ENCODE assay signal across 23 cellular contexts in genomic region chr17:791807-792206, GRCh38. TPM values are rescaled to one million over a fixed set of nuclear protein-coding genes. Genes with fewer than 3 reads are reported as not detected.
DNase-seq lines count a peak whose midpoint lies in the region; ATAC-seq and TF ChIP-seq lines count a peak whose summit lies in the region.
"Had no signal": no experiment of that assay in that cellular context is flagged by ENCODE, and none has a peak within 500 bp of the region (broad histone marks: within the 10 kb centered on the region; RNA-seq: fewer than 3 reads in every experiment).

No MANE protein-coding gene starts in this region.

- no peaks in the 10 kb centered on the region for H3K4me1 ChIP-seq in HEK293 (ENCODE audit: control insufficient read depth, insufficient read depth, low read length)
- H3K4me1 ChIP-seq in esophagus squamous epithelium = peaks cover 14 to 80% (median 14%) of the 10 kb centered on the region in 3 donors

- H3K27ac ChIP-seq in HEK293 (ENCODE audit: extremely low read depth, low read depth, low read length) (no peak overlapping the region), esophagus squamous epithelium (peak overlapping the region; percentile 47 to 95 (median 57))
- H3K27ac ChIP-seq: BLaER1, Peyer's patch had no signal

- no peak for TF ChIP-seq POLR2A in esophagus squamous epithelium (IDR thresholded peaks at IDR 0.05)

- H3K9me3 ChIP-seq in HEK293 (ENCODE audit: control insufficient read depth, insufficient read depth, low read depth, low read length) (no peaks in the 10 kb centered on the region), esophagus squamous epithelium (no peaks in the 10 kb centered on the region)
- H3K9me3 ChIP-seq: BLaER1, Peyer's patch had no signal

- H3K27ac Mint-ChIP-seq in WTC11 = peak overlapping the region; percentile 26; the same call in 1 of the 2 replicates
- H3K27ac Mint-ChIP-seq: activated CD4-positive, alpha-beta memory T cell treated with anti-CD3 and anti-CD28 coated beads for 36 hours; activated naive CD4-positive, alpha-beta T cell treated with anti-CD3 and anti-CD28 coated beads for 36 hours; activated T-helper 1 cell treated with anti-CD3 and anti-CD28 coated beads, Interleukin-12 subunit alpha, Interleukin-12 subunit beta, Interleukin-2, Interleukin-4 antibody, amounts not matched to agents 30 ng/mL and 10 ng/mL and 1 ng/mL, durations not matched to agents 14 hours and 24 hours and 36 hours; stimulated activated naive CD8-positive, alpha-beta T cell treated with anti-CD3 and anti-CD28 coated beads, Interleukin-15, amount 100 ng/mL, for 72 hours; T-helper 2 cell treated with Interferon-gamma antibody and Interleukin-4, amounts not matched to agents 5 μg/mL and 100 μg/mL, for 36 hours had no signal

- H3K9me3 Mint-ChIP-seq in WTC11 = no peaks in the 10 kb centered on the region
- H3K9me3 Mint-ChIP-seq: activated CD4-positive, alpha-beta memory T cell treated with anti-CD3 and anti-CD28 coated beads for 36 hours; activated naive CD4-positive, alpha-beta T cell treated with anti-CD3 and anti-CD28 coated beads for 36 hours; activated T-helper 1 cell treated with anti-CD3 and anti-CD28 coated beads, Interleukin-12 subunit alpha, Interleukin-12 subunit beta, Interleukin-2, Interleukin-4 antibody, amounts not matched to agents 30 ng/mL and 10 ng/mL and 1 ng/mL, durations not matched to agents 14 hours and 24 hours and 36 hours; H9; IgD-negative memory B cell; naive thymus-derived CD8-positive, alpha-beta T cell; stimulated activated naive CD8-positive, alpha-beta T cell treated with anti-CD3 and anti-CD28 coated beads, Interleukin-15, amount 100 ng/mL, for 72 hours; T-helper 2 cell treated with Interferon-gamma antibody and Interleukin-4, amounts not matched to agents 5 μg/mL and 100 μg/mL, for 36 hours had no signal

- H3K27me3 Mint-ChIP-seq in WTC11 (ENCODE audit: low read depth) = no peaks in the 10 kb centered on the region
- H3K27me3 Mint-ChIP-seq: activated CD4-positive, alpha-beta memory T cell treated with anti-CD3 and anti-CD28 coated beads for 36 hours; IgD-negative memory B cell; naive thymus-derived CD8-positive, alpha-beta T cell; stimulated activated naive CD8-positive, alpha-beta T cell treated with anti-CD3 and anti-CD28 coated beads, Interleukin-15, amount 100 ng/mL, for 72 hours had no signal

- H3K4me3 Mint-ChIP-seq in WTC11 = no peak overlapping the region
- H3K4me3 Mint-ChIP-seq: activated CD4-positive, alpha-beta memory T cell treated with anti-CD3 and anti-CD28 coated beads for 36 hours; activated naive CD4-positive, alpha-beta T cell treated with anti-CD3 and anti-CD28 coated beads for 36 hours; activated T-helper 1 cell treated with anti-CD3 and anti-CD28 coated beads, Interleukin-12 subunit alpha, Interleukin-12 subunit beta, Interleukin-2, Interleukin-4 antibody, amounts not matched to agents 30 ng/mL and 10 ng/mL and 1 ng/mL, durations not matched to agents 14 hours and 24 hours and 36 hours; H9; naive thymus-derived CD8-positive, alpha-beta T cell; stimulated activated naive CD8-positive, alpha-beta T cell treated with anti-CD3 and anti-CD28 coated beads, Interleukin-15, amount 100 ng/mL, for 72 hours; T-helper 2 cell treated with Interferon-gamma antibody and Interleukin-4, amounts not matched to agents 5 μg/mL and 100 μg/mL, for 36 hours had no signal

- no peak overlapping the region for H3K4me3 ChIP-seq in HEK293 (ENCODE audit: low read depth, low read length)
- no peak overlapping the region for H3K4me3 ChIP-seq in esophagus squamous epithelium
- H3K4me3 ChIP-seq: BLaER1, Peyer's patch had no signal

- 79 to 81% methylated on average over 17 to 18 of the region's 19 CpGs for WGBS in esophagus squamous epithelium, 2 donors

- POLR2A ChIA-PET in HEK293 (lab: Yijun Ruan, JAX) = interaction anchor here (0.6 to 5.9 kb wide), 3 partner anchors 9 to 193 kb away, joined by 5 to 33 read pairs (median 7); partner anchors contain the start of genes GLOD4, MRM3 and NXN
- POLR2A ChIA-PET in WTC11 (lab: Charles Lee) = no interaction called here

- CTCF ChIA-PET in HEK293 (lab: Yijun Ruan, JAX) = interaction anchor here (0.8 to 11.0 kb wide), 5 partner anchors 38 to 207 kb away, joined by 3 to 173 read pairs (median 3); partner anchors contain the start of genes NXN and TIMM22
- CTCF ChIA-PET in WTC11 (lab: Charles Lee) = interaction anchor here (0.6 to 10.3 kb wide), 5 partner anchors 9 to 265 kb away, joined by 3 to 190 read pairs (median 3); partner anchors contain the start of genes GLOD4, MRM3, NXN and TIMM22

- H3K4me1 Mint-ChIP-seq in WTC11 = peaks cover 15% of the 10 kb centered on the region

- H3K36me3 Mint-ChIP-seq in WTC11 = peaks cover 42% of the 10 kb centered on the region

- no peak for TF ChIP-seq CTCF in HEK293 (tag by site-specific recombination; IDR thresholded peaks at IDR 0.05)
- TF ChIP-seq CTCF in WTC11 (IDR thresholded peaks at IDR 0.05) = no peak
- TF ChIP-seq CTCF in esophagus squamous epithelium (IDR thresholded peaks at IDR 0.05) = no peak

- intact Hi-C loops in esophagus squamous epithelium (cut with DNase I) = loop anchor here (10.0 kb wide), 1 partner anchor 83 kb away; no protein-coding TSS in a partner anchor
- intact Hi-C loops in posterior vena cava (cut with DNase I) = no loop called here

- H3K36me3 ChIP-seq in HEK293 (ENCODE audit: control insufficient read depth in 2 of 2, insufficient read depth in 1 of 2, low read length in 2 of 2) (peaks cover 23 to 65% of the 10 kb centered on the region in 2 experiments), esophagus squamous epithelium (peaks cover 0 to 50% (median 12%) of the 10 kb centered on the region in 3 donors)

- H3K27me3 ChIP-seq in esophagus squamous epithelium = no peaks in the 10 kb centered on the region
- H3K27me3 ChIP-seq: BLaER1, Peyer's patch had no signal

- DNase-seq in WTC11 (ENCODE audit: low spot score) (no peak), esophagus squamous epithelium (lab: John Stamatoyannopoulos, UW) (no peak), posterior vena cava (ENCODE audit: low spot score) (peak; percentile 47), dermis blood vessel endothelial cell (no peak), DMS53 treated with DMSO at 0.1 percent for 48 hours (lab: John Stamatoyannopoulos, UW; ENCODE audit: unreplicated experiment) (no peak)
- DNase-seq: activated CD4-positive, alpha-beta memory T cell treated with anti-CD3 and anti-CD28 coated beads for 36 hours; activated CD4-positive, alpha-beta T cell treated with anti-CD3 and anti-CD28 coated beads for 1 hour; activated naive CD4-positive, alpha-beta T cell treated with anti-CD3 and anti-CD28 coated beads for 36 hours; DMS153; H9; head of caudate nucleus; naive thymus-derived CD8-positive, alpha-beta T cell; NCI-H146; Peyer's patch; small intestine; stimulated activated CD8-positive, alpha-beta memory T cell treated with anti-CD3 and anti-CD28 coated beads, Interleukin-4, amount 100 ng/mL, for 48 hours; stimulated activated naive CD8-positive, alpha-beta T cell treated with anti-CD3 and anti-CD28 coated beads, Interleukin-15, amount 100 ng/mL, for 72 hours had no signal

- ATAC-seq in WTC11 (no peak), GM18520 (IDR thresholded peaks at IDR 0.05; ENCODE audit: unreplicated experiment) (no peak)
- ATAC-seq: naive thymus-derived CD8-positive, alpha-beta T cell; stimulated activated naive CD8-positive, alpha-beta T cell treated with anti-CD3 and anti-CD28 coated beads, Interleukin-15, amount 100 ng/mL, for 72 hours had no signal

TF ChIP-seq in HEK293, 187 proteins besides CTCF, POLR2A, EP300 and RAD21:
- TF ChIP-seq EGR2 (tag by site-specific recombination; IDR thresholded peaks at IDR 0.05; ENCODE audit: low read depth) (0 out of 2 replicates have a peak, but pooled peaks have one; percentile 23), YY1 (tag by site-specific recombination; IDR thresholded peaks at IDR 0.05) (no peak)

TF ChIP-seq in WTC11, 78 proteins besides CTCF, POLR2A, EP300 and RAD21:
- TF ChIP-seq FOXK1 (CRISPR knock-in tag; IDR thresholded peaks at IDR 0.05) (no peak), ATF3 (CRISPR knock-in tag; conservative IDR thresholded peaks at IDR 0.05) (no peak), ESRRA (CRISPR knock-in tag; IDR thresholded peaks at IDR 0.05; ENCODE audit: borderline replicate concordance) (no peak), ERG (CRISPR knock-in tag; IDR thresholded peaks at IDR 0.05) (no peak), NFYB (CRISPR knock-in tag; conservative IDR thresholded peaks at IDR 0.05; ENCODE audit: low read depth) (no peak), FOXP1 (CRISPR knock-in tag; IDR thresholded peaks at IDR 0.05; ENCODE audit: borderline replicate concordance) (no peak), GABPB1 (CRISPR knock-in tag; IDR thresholded peaks at IDR 0.05) (no peak), NFATC4 (CRISPR knock-in tag; IDR thresholded peaks at IDR 0.05) (no peak), IRF2 (CRISPR knock-in tag; IDR thresholded peaks at IDR 0.05; ENCODE audit: borderline replicate concordance, low read depth) (no peak)

RNA-seq across cellular contexts. Expression of gene MRM3, which starts 9.7 kb away (rescaled TPM):
- total RNA-seq in WTC11 (2021) = 23.1 to 25.0 TPM (median 24.3 TPM) in 3 replicates
- 10 to 100 TPM; 15.7 to 25.7 (median 18.7) TPM for total RNA-seq in esophagus squamous epithelium
- total RNA-seq in posterior vena cava = 1 to 10 TPM; 7.4 to 7.8 TPM
- total RNA-seq in dermis blood vessel endothelial cell = 20.1 and 24.4 TPM in 2 replicates

RNA-seq across cellular contexts. Expression of gene GLOD4, which starts 9.7 kb away (rescaled TPM):
- total RNA-seq in WTC11 (2021) = 69.0 to 73.3 TPM (median 69.1 TPM) in 3 replicates
- 10 to 100 TPM; 37.4 to 89.2 (median 46.0) TPM for total RNA-seq in esophagus squamous epithelium
- 10 to 100 TPM; 40.2 to 41.5 TPM for total RNA-seq in posterior vena cava
- 61.8 and 165 TPM in 2 replicates for total RNA-seq in dermis blood vessel endothelial cell

RNA-seq across cellular contexts. Expression of gene GEMIN4, which starts 39.7 kb away (rescaled TPM):
- total RNA-seq in WTC11 (2021) = 39.9 to 48.4 TPM (median 42.1 TPM) in 3 replicates
- 10 to 100 TPM; 16.6 to 33.0 (median 20.1) TPM for total RNA-seq in esophagus squamous epithelium
- total RNA-seq in posterior vena cava = 10 to 100 TPM; 12.5 to 13.2 TPM
- total RNA-seq in dermis blood vessel endothelial cell = 12.9 and 18.3 TPM in 2 replicates

RNA-seq across cellular contexts. Expression of gene TLCD3A, which starts 59.4 kb away (rescaled TPM):
- total RNA-seq in WTC11 (2021) = 21.6 to 24.9 TPM (median 23.4 TPM) in 3 replicates
- 10 to 100 TPM; 12.7 to 31.9 (median 20.9) TPM for total RNA-seq in esophagus squamous epithelium
- 10 to 100 TPM in 1 of 2 donors, 1 to 10 TPM in 1; 9.9 to 10.4 TPM for total RNA-seq in posterior vena cava
- total RNA-seq in dermis blood vessel endothelial cell = 17.0 and 17.9 TPM in 2 replicates
